In genomic region chr20:31606678-31606927, GRCh38 we compare ENCODE assay signal across 9 cellular contexts. TPM values are rescaled to one million over a fixed set of nuclear protein-coding genes. Genes with fewer than 3 reads are reported as not detected.
DNase-seq lines count a peak whose midpoint lies in the region; TF ChIP-seq lines count a peak whose summit lies in the region.
"Had no signal": no experiment of that assay in that cellular context is flagged by ENCODE, and none has a peak within 500 bp of the region (broad histone marks: within the 10 kb centered on the region; RNA-seq: fewer than 3 reads in every experiment).

No MANE protein-coding gene starts in this region.

- peaks cover 0 to 14% (median 2%) of the 10 kb centered on the region in 7 donors for H3K9me3 Mint-ChIP-seq in CD14-positive monocyte
- H3K9me3 Mint-ChIP-seq: IgD-negative memory B cell had no signal

- H3K79me2 ChIP-seq in osteoblast (ENCODE audit: insufficient read depth, low read length), result peaks cover 19% of the 10 kb centered on the region

- peaks cover 58% of the 10 kb centered on the region for H3K4me1 Mint-ChIP-seq in CD14-positive monocyte

- peaks cover 0 to 30% (median 8%) of the 10 kb centered on the region in 4 donors for H3K4me1 ChIP-seq in Peyer's patch
- H3K4me1 ChIP-seq in esophagus (ENCODE audit: control insufficient read depth in 2 of 2, insufficient read depth in 2 of 2, low read length in 1 of 2), result peaks cover 0 to 6% of the 10 kb centered on the region in 2 donors
- peaks cover 53% of the 10 kb centered on the region for H3K4me1 ChIP-seq in osteoblast (ENCODE audit: insufficient read depth, low read length)

- H3K27ac Mint-ChIP-seq in CD14-positive monocyte, result peak overlapping the region in 3 of 7 donors; percentile 35 to 95 (median 90)

- H3K27me3 ChIP-seq in Peyer's patch (no peaks in the 10 kb centered on the region), esophagus (ENCODE audit: control insufficient read depth in 1 of 2, insufficient read depth in 2 of 2, low read length in 2 of 2) (no peaks in the 10 kb centered on the region), osteoblast (ENCODE audit: insufficient read depth, low read length) (no peaks in the 10 kb centered on the region)

- no peak overlapping the region for H2AFZ ChIP-seq in osteoblast (ENCODE audit: low read length)

- H3K4me2 ChIP-seq in osteoblast (ENCODE audit: insufficient read depth, low read length), result peak overlapping the region; percentile 97

- DNase-seq in CD14-positive monocyte (ENCODE audit: low spot score) (no peak), Peyer's patch (no peak), osteoblast (ENCODE audit: insufficient read length, low spot score, missing footprints) (no peak), NCI-H748 treated with DMSO at 0.1 percent for 48 hours (lab: John Stamatoyannopoulos, UW) (no peak), occipital lobe (lab: John Stamatoyannopoulos, UW) (no peak), cerebellar nuclear complex (lab: John Stamatoyannopoulos, UW) (no peak), kidney glomerular epithelial cell (lab: John Stamatoyannopoulos, UW) (no peak)

- peak overlapping the region; percentile 95 to 97 for H3K4me3 Mint-ChIP-seq in CD14-positive monocyte

- H3K9me3 ChIP-seq in Peyer's patch, result no peaks in the 10 kb centered on the region
- no peaks in the 10 kb centered on the region for H3K9me3 ChIP-seq in esophagus (ENCODE audit: control insufficient read depth in 2 of 2, insufficient read depth in 1 of 2, low read depth in 1 of 2, low read length in 1 of 2)
- H3K9me3 ChIP-seq in osteoblast (ENCODE audit: low read depth, low read length), result no peaks in the 10 kb centered on the region

- H3K27me3 Mint-ChIP-seq in CD14-positive monocyte (ENCODE audit: low read depth in 3 of 3), result peaks cover 26 to 50% (median 32%) of the 10 kb centered on the region in 3 donors

- peak overlapping the region; percentile 67 to 95 (median 70) for H3K4me3 ChIP-seq in Peyer's patch
- H3K4me3 ChIP-seq in esophagus (ENCODE audit: low read depth in 1 of 2, low read length in 2 of 2), result peak overlapping the region; percentile 81 to 83
- H3K4me3 ChIP-seq in osteoblast (ENCODE audit: insufficient read depth, low read length), result peak overlapping the region; percentile 97

- H3K36me3 Mint-ChIP-seq in CD14-positive monocyte, result peaks cover 4 to 5% of the 10 kb centered on the region in 2 donors
- H3K36me3 Mint-ChIP-seq: IgD-negative memory B cell had no signal

- WGBS in esophagus, 2 donors, result 60 to 63% methylated on average over 1 of the region's 1 CpG

- no peak for TF ChIP-seq POLR2A in Peyer's patch (IDR thresholded peaks at IDR 0.05)

- intact Hi-C loops in CD14-positive monocyte (cut with micrococcal nuclease), result loop anchor here in 1 of 2 donors (10.0 kb wide), 1 partner anchor 508 kb away; no protein-coding TSS in a partner anchor

- peak overlapping the region; percentile 48 to 99 (median 89) for H3K27ac ChIP-seq in Peyer's patch
- peak overlapping the region; percentile 87 to 98 for H3K27ac ChIP-seq in esophagus (ENCODE audit: low read depth in 2 of 2, low read length in 1 of 2)
- H3K27ac ChIP-seq in osteoblast (ENCODE audit: low read depth, low read length), result peak overlapping the region; percentile 98

- H3K36me3 ChIP-seq in Peyer's patch, result no peaks in the 10 kb centered on the region
- no peaks in the 10 kb centered on the region for H3K36me3 ChIP-seq in esophagus (ENCODE audit: control insufficient read depth in 2 of 2, insufficient read depth in 2 of 2, low read length in 1 of 2)
- peaks cover 9% of the 10 kb centered on the region for H3K36me3 ChIP-seq in osteoblast (ENCODE audit: insufficient read depth, low read length)

- TF ChIP-seq CTCF in CD14-positive monocyte (IDR thresholded peaks at IDR 0.05) (no peak), Peyer's patch (IDR thresholded peaks at IDR 0.05) (no peak), osteoblast (IDR thresholded peaks at IDR 0.05; ENCODE audit: extremely low read depth, low read depth, low read length) (no peak)

- H4K20me1 ChIP-seq in osteoblast (ENCODE audit: insufficient read depth, low read length), result peaks cover 21% of the 10 kb centered on the region

RNA-seq across cellular contexts. Expression of gene ID1, which starts 1.5 kb away (rescaled TPM):
- polyA plus RNA-seq in CD14-positive monocyte (10 to 100 TPM in 1 of 2 donors, 1 to 10 TPM in 1; 3.9 to 12.5 TPM), esophagus (100 to 1,000 TPM; 158 to 489 TPM)
- total RNA-seq in Peyer's patch (100 to 1,000 TPM; 408 to 760 (median 570) TPM), osteoblast (56.3 and 82.5 TPM in 2 replicates), occipital lobe (66.9 TPM)

RNA-seq across cellular contexts. Expression of gene COX4I2, which starts 31.1 kb away (rescaled TPM):
- polyA plus RNA-seq in CD14-positive monocyte (not detected), esophagus (1 to 10 TPM; 2.6 to 3.8 TPM)
- total RNA-seq in Peyer's patch (1 to 10 TPM in 1 of 4 donors, not detected in 3; 2.5 TPM), osteoblast (not detected in 2 replicates), occipital lobe (not detected)
